28 cellular contexts compared by ENCODE assay signal in genomic region chr6:1475169-1475568, GRCh38.
"Had no signal": no experiment of that assay in that cellular context is flagged by ENCODE, and none has a peak within 500 bp of the region (broad histone marks: within the 10 kb centered on the region; RNA-seq: fewer than 3 reads in every experiment).

No MANE protein-coding gene starts in this region.

- H3K36me3 ChIP-seq: SJCRH30, WERI-Rb-1 had no signal

- H3K36me3 Mint-ChIP-seq: activated naive CD4-positive, alpha-beta T cell treated with anti-CD3 and anti-CD28 coated beads, Interleukin-2, amount 50 U/mL, for 72 hours; brain had no signal

- H3K4me3 ChIP-seq: SJCRH30, SK-N-MC had no signal

- H3K9me3 ChIP-seq: SJCRH30 had no signal

- H3K27ac Mint-ChIP-seq: activated CD4-positive, alpha-beta T cell treated with anti-CD3 and anti-CD28 coated beads, Interleukin-2, amount 10 ng/mL, durations not matched to agents 7 days and 5 days; activated CD8-positive, alpha-beta T cell treated with anti-CD3 and anti-CD28 coated beads, Interleukin-2, amount 10 ng/mL, durations not matched to agents 7 days and 5 days; activated naive CD4-positive, alpha-beta T cell treated with anti-CD3 and anti-CD28 coated beads for 36 hours; activated naive CD4-positive, alpha-beta T cell treated with anti-CD3 and anti-CD28 coated beads, Interleukin-2, amount 50 U/mL, for 72 hours; activated T-cell treated with anti-CD3 and anti-CD28 coated beads, Interleukin-2, amount 50 U/mL, for 24 hours; brain had no signal

- DNase-seq: activated CD4-positive, alpha-beta T cell treated with anti-CD3 and anti-CD28 coated beads for 1 hour; activated CD4-positive, alpha-beta T cell treated with anti-CD3 and anti-CD28 coated beads, Interleukin-2, amount 10 ng/mL, durations not matched to agents 7 days and 5 days; activated CD4-positive, alpha-beta T cell treated with anti-CD3 and anti-CD28 coated beads, Interleukin-2, amount 50 U/mL, for 48 hours; activated CD4-positive, CD25-positive, alpha-beta regulatory T cell; activated CD8-positive, alpha-beta T cell treated with anti-CD3 and anti-CD28 coated beads, Interleukin-2, amount 10 ng/mL, durations not matched to agents 7 days and 5 days; activated gamma-delta T cell treated with Interleukin-2 at 50 U/mL for 16 hours; activated naive CD4-positive, alpha-beta T cell treated with anti-CD3 and anti-CD28 coated beads for 36 hours; activated T-cell treated with anti-CD3 and anti-CD28 coated beads, Interleukin-2, amount 50 U/mL, for 24 hours; anterior cingulate cortex; caudate nucleus; cerebellar nuclear complex; Karpas-422; NCI-H1048; NCI-H1105 treated with DMSO at 0.1 percent for 48 hours; NCI-H1436; NCI-H1694; NCI-H1930; NCI-H2081 treated with DMSO at 0.1 percent for 48 hours; NCI-H345; NCI-H524 treated with DMSO at 0.1 percent for 48 hours; SHP77; SJCRH30; T1000; WERI-Rb-1 had no signal

- H3K4me1 ChIP-seq: SJCRH30 had no signal

- H3K4me3 Mint-ChIP-seq: activated CD4-positive, alpha-beta T cell treated with anti-CD3 and anti-CD28 coated beads, Interleukin-2, amount 10 ng/mL, durations not matched to agents 7 days and 5 days; activated CD8-positive, alpha-beta T cell treated with anti-CD3 and anti-CD28 coated beads, Interleukin-2, amount 10 ng/mL, durations not matched to agents 7 days and 5 days; activated naive CD4-positive, alpha-beta T cell treated with anti-CD3 and anti-CD28 coated beads for 36 hours; activated T-cell treated with anti-CD3 and anti-CD28 coated beads, Interleukin-2, amount 50 U/mL, for 24 hours; brain had no signal

- H3K9me3 Mint-ChIP-seq: activated CD4-positive, alpha-beta T cell treated with anti-CD3 and anti-CD28 coated beads, Interleukin-2, amount 10 ng/mL, durations not matched to agents 7 days and 5 days; activated naive CD4-positive, alpha-beta T cell treated with anti-CD3 and anti-CD28 coated beads for 36 hours; activated T-cell treated with anti-CD3 and anti-CD28 coated beads, Interleukin-2, amount 50 U/mL, for 24 hours had no signal

- H3K27me3 ChIP-seq: SJCRH30 had no signal

- H3K27ac ChIP-seq: SJCRH30, SK-N-MC, WERI-Rb-1 had no signal

- ATAC-seq: activated CD8-positive, alpha-beta T cell treated with anti-CD3 and anti-CD28 coated beads, Interleukin-2, amount 10 ng/mL, durations not matched to agents 7 days and 5 days; Panc1 had no signal

- H3K4me1 Mint-ChIP-seq: activated CD4-positive, alpha-beta T cell treated with anti-CD3 and anti-CD28 coated beads, Interleukin-2, amount 10 ng/mL, durations not matched to agents 7 days and 5 days; brain had no signal
